Comparison of ENCODE assay signal across 28 cellular contexts in the genomic region with DNA sequence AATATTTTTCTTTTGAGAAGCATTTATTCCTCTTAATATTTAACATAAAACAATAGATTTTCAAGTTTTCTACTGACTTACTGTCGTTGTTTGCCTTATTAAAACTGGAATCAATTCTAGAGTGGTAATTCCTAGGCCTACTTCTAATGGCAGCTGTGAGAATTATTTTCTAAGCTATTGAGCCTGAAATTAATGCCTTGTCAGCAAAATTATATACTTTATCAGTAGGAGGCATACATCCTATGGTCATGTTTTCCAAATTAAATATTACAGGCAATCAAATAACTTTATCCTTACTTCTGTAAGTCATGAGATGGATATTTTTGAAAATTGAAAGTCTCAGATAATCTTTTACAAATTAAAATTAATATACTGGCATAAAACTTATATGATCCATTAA.
"Had no signal": no experiment of that assay in that cellular context is flagged by ENCODE, and none has a peak within 500 bp of the region (broad histone marks: within the 10 kb centered on the region; RNA-seq: fewer than 3 reads in every experiment).

No MANE protein-coding gene starts in this region.

- H3K9me3 ChIP-seq: ovary, psoas muscle, suprapubic skin, testis, tibial artery, upper lobe of right lung, uterus had no signal

- H3K27ac ChIP-seq: neural progenitor cell, ovary, parathyroid adenoma, psoas muscle, skin epidermis, spleen, suprapubic skin, testis, tibial artery, transverse colon, upper lobe of right lung, uterus had no signal

- ATAC-seq: natural killer cell; psoas muscle; right cardiac atrium; sciatic nerve; stimulated activated memory B cell treated with anti-CD40 and anti-IgM and Interleukin-4, amounts not matched to agents 10 μg/mL and 1 μg/mL and 100 μg/mL, for 72 hours; stimulated activated naive CD8-positive, alpha-beta T cell treated with anti-CD3 and anti-CD28 coated beads, Interleukin-15, amount 100 ng/mL, for 72 hours; stimulated activated naive CD8-positive, alpha-beta T cell treated with anti-CD3 and anti-CD28 coated beads, Interleukin-15, Interleukin-2, amounts not matched to agents 100 U/mL and 50 U/mL, for 24 hours; upper lobe of right lung had no signal

- H3K9ac ChIP-seq: neural progenitor cell, parathyroid adenoma had no signal

- H3K36me3 ChIP-seq: neural progenitor cell, ovary, spleen, suprapubic skin, tibial artery, transverse colon, upper lobe of right lung, uterus had no signal

- H3K4me2 ChIP-seq: neural progenitor cell, smooth muscle cell had no signal

- H2AFZ ChIP-seq: neural progenitor cell, parathyroid adenoma had no signal

- H3K79me2 ChIP-seq: parathyroid adenoma had no signal

- H3K4me1 ChIP-seq: neural progenitor cell, parathyroid adenoma, psoas muscle, spleen, suprapubic skin, testis, tibial artery, transverse colon, upper lobe of right lung, uterus had no signal

- DNase-seq: natural killer cell; occipital lobe; ovary; posterior cingulate gyrus; psoas muscle; right cardiac atrium; spleen; stimulated activated CD4-positive, alpha-beta T cell treated with anti-CD3 and anti-CD28 coated beads, Interleukin-12 subunit alpha, Interleukin-12 subunit beta, amount 100 ng/mL, for 4 hours; stimulated activated CD4-positive, alpha-beta T cell treated with anti-CD3 and anti-CD28 coated beads, Interleukin-1b, Interleukin-23, amount 100 ng/mL, for 48 hours; stimulated activated CD4-positive, alpha-beta T cell treated with anti-CD3 and anti-CD28 coated beads, Interleukin-4, amount 100 ng/mL, for 1 hour; stimulated activated CD4-positive, alpha-beta T cell treated with anti-CD3 and anti-CD28 coated beads, Interleukin-4, amount 100 ng/mL, for 4 hours; stimulated activated CD8-positive, alpha-beta memory T cell treated with anti-CD3 and anti-CD28 coated beads, Interleukin-4, amount 100 ng/mL, for 48 hours; stimulated activated naive CD4-positive, alpha-beta T cell; stimulated activated naive CD8-positive, alpha-beta T cell treated with anti-CD3 and anti-CD28 coated beads, Interleukin-15, amount 100 ng/mL, for 72 hours; stimulated activated naive CD8-positive, alpha-beta T cell treated with anti-CD3 and anti-CD28 coated beads, Interleukin-15, Interleukin-2, amounts not matched to agents 100 U/mL and 50 U/mL, for 24 hours; substantia nigra; testis; tibial artery; transverse colon; upper lobe of right lung; uterus had no signal

- H3K4me3 ChIP-seq: neural progenitor cell, ovary, psoas muscle, skin epidermis, smooth muscle cell, spleen, suprapubic skin, testis, tibial artery, transverse colon, upper lobe of right lung, uterus had no signal

- H3K27me3 ChIP-seq: neural progenitor cell, ovary, spleen, suprapubic skin, testis, tibial artery, transverse colon, upper lobe of right lung, uterus had no signal
